9 cellular contexts compared by ENCODE assay signal in genomic region chr15:57216288-57216687, GRCh38.
DNase-seq lines count a peak whose midpoint lies in the region; ATAC-seq and TF ChIP-seq lines count a peak whose summit lies in the region.
"Had no signal": no experiment of that assay in that cellular context is flagged by ENCODE, and none has a peak within 500 bp of the region (broad histone marks: within the 10 kb centered on the region; RNA-seq: fewer than 3 reads in every experiment).

No MANE protein-coding gene starts in this region.

- H3K36me3 Mint-ChIP-seq in neural progenitor cell, result no peaks in the 10 kb centered on the region

- no peaks in the 10 kb centered on the region for H3K9me3 Mint-ChIP-seq in neural progenitor cell

- H3K27ac Mint-ChIP-seq in neural progenitor cell, result peak overlapping the region; percentile 14

- H3K36me3 ChIP-seq in neural progenitor cell, result no peaks in the 10 kb centered on the region
- H3K36me3 ChIP-seq in tibial nerve, result no peaks in the 10 kb centered on the region

- peak overlapping the region; percentile 65 for H3K4me2 ChIP-seq in neural progenitor cell

- H3K27me3 Mint-ChIP-seq in neural progenitor cell (ENCODE audit: insufficient read depth, low read depth), result no peaks in the 10 kb centered on the region

- no peak for TF ChIP-seq CTCF in NB4 (IDR thresholded peaks at IDR 0.05; ENCODE audit: low read depth, low read length)
- TF ChIP-seq CTCF in dorsolateral prefrontal cortex (IDR thresholded peaks at IDR 0.05 in 54 of 56, conservative IDR thresholded peaks at IDR 0.05 in 2 of 56; ENCODE audit: low read depth in 1 of 56, partially characterized antibody in 56 of 56), result no peak
- no peak for TF ChIP-seq CTCF in neural progenitor cell (IDR thresholded peaks at IDR 0.05)
- no peak for TF ChIP-seq CTCF in tibial nerve (IDR thresholded peaks at IDR 0.05)
- TF ChIP-seq CTCF in omental fat pad (IDR thresholded peaks at IDR 0.05), result no peak

- no peaks in the 10 kb centered on the region for H3K27me3 ChIP-seq in dorsolateral prefrontal cortex
- H3K27me3 ChIP-seq in neural progenitor cell, result no peaks in the 10 kb centered on the region
- no peaks in the 10 kb centered on the region for H3K27me3 ChIP-seq in tibial nerve

- TF ChIP-seq POLR2A in NB4 (IDR thresholded peaks at IDR 0.05; ENCODE audit: extremely low read depth, insufficient read length), result no peak
- TF ChIP-seq POLR2A in tibial nerve (IDR thresholded peaks at IDR 0.05), result no peak

- H4K20me1 ChIP-seq in neural progenitor cell (ENCODE audit: low read depth), result peaks cover 24% of the 10 kb centered on the region

- intact Hi-C loops in dorsolateral prefrontal cortex (cut with DNase I), result loop anchor here in 1 of 2 donors (10.0 kb wide), 2 partner anchors 301 to 721 kb away; partner anchors contain the start of gene TCF12

- H3K79me2 ChIP-seq in neural progenitor cell (ENCODE audit: low read depth), result peaks cover 79% of the 10 kb centered on the region

- H3K4me3 ChIP-seq in NB4 (ENCODE audit: low read depth, low read length), result no peak overlapping the region
- peak overlapping the region in 4 of 59 donors; percentile 0 to 15 (median 6) for H3K4me3 ChIP-seq in dorsolateral prefrontal cortex
- H3K4me3 ChIP-seq in neural progenitor cell, result no peak overlapping the region
- H3K4me3 ChIP-seq in tibial nerve, result no peak overlapping the region

- peaks cover 72% of the 10 kb centered on the region for H3K4me1 Mint-ChIP-seq in neural progenitor cell

- H3K9ac ChIP-seq in neural progenitor cell, result no peak overlapping the region

- DNase-seq in GM03348 (ENCODE audit: low spot score), result peak; percentile 18
- DNase-seq in NB4 (ENCODE audit: low read depth), result peak; percentile 13
- no peak for DNase-seq in dorsolateral prefrontal cortex
- peak; percentile 38 for DNase-seq in neural progenitor cell (ENCODE audit: low spot score)
- no peak for DNase-seq in tibial nerve (ENCODE audit: low spot score in 2 of 2)
- no peak for DNase-seq in omental fat pad (ENCODE audit: low spot score)
- DNase-seq in activated CD4-positive, alpha-beta T cell treated with anti-CD3 and anti-CD28 coated beads, Interleukin-2, amount 50 U/mL, for 4 hours, result no peak
- no peak for DNase-seq in iPS-NIHi11 (ENCODE audit: low spot score)

- peaks cover 31% of the 10 kb centered on the region for H3F3A ChIP-seq in neural progenitor cell (ENCODE audit: low read depth)

- TF ChIP-seq EP300 in tibial nerve (IDR thresholded peaks at IDR 0.05), result no peak

- H3K27ac ChIP-seq in dorsolateral prefrontal cortex, result peak overlapping the region in 39 of 59 donors; percentile 1 to 79 (median 41)
- H3K27ac ChIP-seq in neural progenitor cell, result peak overlapping the region; percentile 56
- peak overlapping the region in 2 of 4 donors; percentile 31 to 34 for H3K27ac ChIP-seq in tibial nerve
- H3K27ac ChIP-seq: HL-60 had no signal

- peaks cover 74% of the 10 kb centered on the region for H3K4me1 ChIP-seq in neural progenitor cell
- peaks cover 0 to 83% (median 32%) of the 10 kb centered on the region in 4 donors for H3K4me1 ChIP-seq in tibial nerve

- peak overlapping the region; percentile 68 for H3K4me3 Mint-ChIP-seq in neural progenitor cell

- no peak overlapping the region for H2AFZ ChIP-seq in neural progenitor cell (replicated peaks)

- no peak for ATAC-seq in omental fat pad (ENCODE audit: low FRiP score)

- H3K9me3 ChIP-seq in neural progenitor cell (ENCODE audit: low read depth), result no peaks in the 10 kb centered on the region
- no peaks in the 10 kb centered on the region for H3K9me3 ChIP-seq in tibial nerve

- WGBS in tibial nerve, 2 donors, result 27 to 33% methylated on average over 2 of the region's 2 CpGs

Comparison
In these comparisons a context has a peak if more than half of its experiments do, and no peak if none do; other contexts are left out.
1. DNase-seq: peak in GM03348 (single experiment), NB4 (single experiment) and neural progenitor cell (single experiment); none in dorsolateral prefrontal cortex (0 of 10), tibial nerve (0 of 2), omental fat pad (single experiment), activated CD4-positive, alpha-beta T cell treated with anti-CD3 and anti-CD28 coated beads, Interleukin-2, amount 50 U/mL, for 4 hours (0 of 2) and iPS-NIHi11 (single experiment).